In genomic region chr7:43584733-43585132, GRCh38 we compare ENCODE assay signal across 8 cellular contexts. TPM values are rescaled to one million over a fixed set of nuclear protein-coding genes. Genes with fewer than 3 reads are reported as not detected.
DNase-seq lines count a peak whose midpoint lies in the region; ATAC-seq, FAIRE-seq and TF ChIP-seq lines count a peak whose summit lies in the region.
"Not testable (repeated sequence)": the region's sequence is repeated elsewhere in the genome, so short reads cannot be mapped to it uniquely, and the experiment has no call there.

No MANE protein-coding gene starts in this region.

- ATAC-seq in T-cell (replicated peaks in 1 of 4); activated naive CD8-positive, alpha-beta T cell treated with anti-CD3 and anti-CD28 coated beads, Interleukin-2, amount 10 ng/mL, durations not matched to agents 7 days and 5 days (ENCODE audit: low read depth): not testable (repeated sequence)

- not testable (repeated sequence) for H3K36me3 ChIP-seq in BLaER1 treated with 17β-estradiol and CSF1 and Interleukin-3, amounts not matched to agents 10 nM and 100 nM; endodermal cell (ENCODE audit: control insufficient read depth, insufficient read depth, low read length); keratinocyte (ENCODE audit: control insufficient read depth in 2 of 2, extremely low read depth in 1 of 2, insufficient read depth in 2 of 2, low read length in 2 of 2); neural progenitor cell; suprapubic skin

- not testable (repeated sequence) for H3K9me3 Mint-ChIP-seq in HFFc6; T-cell; activated naive CD8-positive, alpha-beta T cell treated with anti-CD3 and anti-CD28 coated beads, Interleukin-2, amount 10 ng/mL, durations not matched to agents 7 days and 5 days; endodermal cell; neural progenitor cell

- peak overlapping the region; percentile 100 for H3K4me3 Mint-ChIP-seq in HFFc6
- H3K4me3 Mint-ChIP-seq in T-cell: peak overlapping the region; percentile 96 to 99 (median 98)
- H3K4me3 Mint-ChIP-seq in activated naive CD8-positive, alpha-beta T cell treated with anti-CD3 and anti-CD28 coated beads, Interleukin-2, amount 10 ng/mL, durations not matched to agents 7 days and 5 days: peak overlapping the region; percentile 99
- peak overlapping the region; percentile 86 for H3K4me3 Mint-ChIP-seq in endodermal cell
- H3K4me3 Mint-ChIP-seq in neural progenitor cell: peak overlapping the region; percentile 92

- H3K36me3 Mint-ChIP-seq in HFFc6 (ENCODE audit: low read depth): peaks cover 17% of the 10 kb centered on the region
- H3K36me3 Mint-ChIP-seq in T-cell; endodermal cell (ENCODE audit: low read depth); neural progenitor cell: not testable (repeated sequence)
- peaks cover 25% of the 10 kb centered on the region for H3K36me3 Mint-ChIP-seq in activated naive CD8-positive, alpha-beta T cell treated with anti-CD3 and anti-CD28 coated beads, Interleukin-2, amount 10 ng/mL, durations not matched to agents 7 days and 5 days

- H3F3A ChIP-seq in neural progenitor cell (ENCODE audit: low read depth): peaks cover 26% of the 10 kb centered on the region

- not testable (repeated sequence) for FAIRE-seq in keratinocyte (lab: Jason Lieb, UNC)

- not testable (repeated sequence) for H3K9me1 ChIP-seq in keratinocyte (ENCODE audit: control insufficient read depth, extremely low read depth, insufficient read depth, low read length)

- H3K27ac ChIP-seq in BLaER1 treated with 17β-estradiol and CSF1 and Interleukin-3, amounts not matched to agents 10 nM and 100 nM: peak overlapping the region in 5 of 11 experiments; percentile 11 to 99 (median 89); a peak in 4 of 22 replicates
- not testable (repeated sequence) for H3K27ac ChIP-seq in endodermal cell (ENCODE audit: low read depth, low read length); neural progenitor cell
- H3K27ac ChIP-seq in keratinocyte (ENCODE audit: control insufficient read depth, insufficient read depth, low read length) (peak overlapping the region; percentile 73), suprapubic skin (peak overlapping the region; percentile 95)

- not testable (repeated sequence) for H3K27me3 Mint-ChIP-seq in HFFc6 (ENCODE audit: insufficient read depth); T-cell; neural progenitor cell (ENCODE audit: insufficient read depth, low read depth)
- H3K27me3 Mint-ChIP-seq in activated naive CD8-positive, alpha-beta T cell treated with anti-CD3 and anti-CD28 coated beads, Interleukin-2, amount 10 ng/mL, durations not matched to agents 7 days and 5 days: peaks cover 22% of the 10 kb centered on the region
- H3K27me3 Mint-ChIP-seq in endodermal cell (ENCODE audit: insufficient read depth): peaks cover 11% of the 10 kb centered on the region

- H3K4me3 ChIP-seq in BLaER1 treated with 17β-estradiol and CSF1 and Interleukin-3, amounts not matched to agents 10 nM and 100 nM: peak overlapping the region; percentile 81 to 99 (median 94); a peak in 17 of 20 replicates
- H3K4me3 ChIP-seq in endodermal cell (ENCODE audit: low read length) (peak overlapping the region; percentile 89), keratinocyte (ENCODE audit: control insufficient read depth in 2 of 3, extremely low read depth in 1 of 3, insufficient read depth in 2 of 3, low read depth in 1 of 3, low read length in 3 of 3) (peak overlapping the region; percentile 82 to 94 (median 86)), suprapubic skin (peak overlapping the region; percentile 95)
- H3K4me3 ChIP-seq in neural progenitor cell: not testable (repeated sequence)

- CTCF ChIA-PET in T-cell (lab: Charles Lee): interaction anchor here (1.0 to 9.1 kb wide), 5 partner anchors 65 to 145 kb away, joined by 4 to 548 read pairs (median 13); partner anchors contain the start of gene COA1 (in 1 of the 2)

- H3K9ac ChIP-seq in BLaER1 treated with 17β-estradiol and CSF1 and Interleukin-3, amounts not matched to agents 10 nM and 100 nM: peak overlapping the region in 10 of 11 experiments; percentile 89 to 98 (median 97); a peak in 15 of 22 replicates
- not testable (repeated sequence) for H3K9ac ChIP-seq in endodermal cell (ENCODE audit: extremely low read depth, low read length, poor library complexity, severe bottlenecking); neural progenitor cell
- H3K9ac ChIP-seq in keratinocyte (ENCODE audit: control insufficient read depth, extremely low read depth, insufficient read depth, low read length): peak overlapping the region; percentile 81

- H3K79me2 ChIP-seq in keratinocyte (ENCODE audit: control insufficient read depth, insufficient read depth, low read length) (peaks cover 67% of the 10 kb centered on the region), neural progenitor cell (ENCODE audit: low read depth) (peaks cover 28% of the 10 kb centered on the region)

- H3K9me3 ChIP-seq in BLaER1 treated with 17β-estradiol and CSF1 and Interleukin-3, amounts not matched to agents 10 nM and 100 nM (replicated peaks in 1 of 11); endodermal cell (ENCODE audit: control insufficient read depth, low read length); keratinocyte (ENCODE audit: control insufficient read depth, low read depth, low read length); neural progenitor cell (ENCODE audit: low read depth); suprapubic skin: not testable (repeated sequence)

- DNase-seq in HFFc6; T-cell; activated naive CD8-positive, alpha-beta T cell treated with anti-CD3 and anti-CD28 coated beads, Interleukin-2, amount 10 ng/mL, durations not matched to agents 7 days and 5 days; keratinocyte (ENCODE audit: low read depth, low spot score); neural progenitor cell (ENCODE audit: low spot score); suprapubic skin (ENCODE audit: low spot score in 2 of 2): not testable (repeated sequence)
- DNase-seq in endodermal cell: peak; percentile 58

- H3K27me3 ChIP-seq in BLaER1 treated with 17β-estradiol and CSF1 and Interleukin-3, amounts not matched to agents 10 nM and 100 nM; keratinocyte (ENCODE audit: control insufficient read depth, extremely low read depth, insufficient read depth, low read length); suprapubic skin: not testable (repeated sequence)
- H3K27me3 ChIP-seq in endodermal cell (ENCODE audit: control insufficient read depth, insufficient read depth, low read length, poor library complexity, severe bottlenecking): peaks cover 17% of the 10 kb centered on the region
- H3K27me3 ChIP-seq in neural progenitor cell: peaks cover 37% of the 10 kb centered on the region

- H3K4me1 Mint-ChIP-seq in HFFc6 (ENCODE audit: low read depth) (peaks cover 64% of the 10 kb centered on the region), T-cell (peaks cover 29 to 58% (median 43%) of the 10 kb centered on the region in 3 donors), endodermal cell (peaks cover 35% of the 10 kb centered on the region), neural progenitor cell (peaks cover 27% of the 10 kb centered on the region)
- H3K4me1 Mint-ChIP-seq in activated naive CD8-positive, alpha-beta T cell treated with anti-CD3 and anti-CD28 coated beads, Interleukin-2, amount 10 ng/mL, durations not matched to agents 7 days and 5 days: peaks cover 38% of the 10 kb centered on the region

- H3K4me2 ChIP-seq in BLaER1 treated with 17β-estradiol and CSF1 and Interleukin-3, amounts not matched to agents 10 nM and 100 nM: peak overlapping the region; percentile 87 to 99 (median 93)
- H3K4me2 ChIP-seq in keratinocyte (ENCODE audit: control insufficient read depth, extremely low read depth, insufficient read depth, low read depth, low read length) (peak overlapping the region; percentile 89), neural progenitor cell (peak overlapping the region; percentile 95)

- peaks cover 11 to 25% (median 16%) of the 10 kb centered on the region in 10 experiments for H3K4me1 ChIP-seq in BLaER1 treated with 17β-estradiol and CSF1 and Interleukin-3, amounts not matched to agents 10 nM and 100 nM
- not testable (repeated sequence) for H3K4me1 ChIP-seq in endodermal cell (ENCODE audit: control insufficient read depth, insufficient read depth, low read length)
- H3K4me1 ChIP-seq in keratinocyte (ENCODE audit: control insufficient read depth, extremely low read depth, insufficient read depth, low read length): peaks cover 17% of the 10 kb centered on the region
- H3K4me1 ChIP-seq in neural progenitor cell: peaks cover 16% of the 10 kb centered on the region
- H3K4me1 ChIP-seq in suprapubic skin: peaks cover 28% of the 10 kb centered on the region

- TF ChIP-seq CTCF in HFFc6 (IDR thresholded peaks at IDR 0.05); endodermal cell (conservative IDR thresholded peaks at IDR 0.05); keratinocyte (optimal IDR thresholded peaks at IDR 0.05 in 1 of 3, IDR thresholded peaks at IDR 0.05 in 1 of 3, conservative IDR thresholded peaks at IDR 0.05 in 1 of 3; ENCODE audit: extremely low read depth in 1 of 3, insufficient read depth in 2 of 3, low read length in 3 of 3); neural progenitor cell (IDR thresholded peaks at IDR 0.05); suprapubic skin (IDR thresholded peaks at IDR 0.05): not testable (repeated sequence)

- dilution Hi-C loops in keratinocyte (cut with MboI; ENCODE audit: extremely low pct_ligation_motif_present, low sequenced_read_pairs): not testable (repeated sequence)

- 81 to 89% methylated on average over 10 to 11 of the region's 11 CpGs for WGBS in endodermal cell (ENCODE audit: insufficient coverage in 1 of 2, insufficient read length in 1 of 2), 2 experiments
- WGBS in suprapubic skin: 79% methylated on average over 11 of the region's 11 CpGs

- not testable (repeated sequence) for TF ChIP-seq POLR2A in suprapubic skin (IDR thresholded peaks at IDR 0.05)

- not testable (repeated sequence) for TF ChIP-seq EP300 in suprapubic skin (IDR thresholded peaks at IDR 0.05)

- H2AFZ ChIP-seq in keratinocyte (ENCODE audit: control insufficient read depth, low read length); neural progenitor cell (replicated peaks): not testable (repeated sequence)

- H4K20me1 ChIP-seq in BLaER1 treated with 17β-estradiol and CSF1 and Interleukin-3, amounts not matched to agents 10 nM and 100 nM: peaks cover 33 to 67% (median 58%) of the 10 kb centered on the region in 11 experiments; a peak in 21 of 22 replicates
- H4K20me1 ChIP-seq in keratinocyte (ENCODE audit: control insufficient read depth, extremely low read depth, insufficient read depth, low read length): not testable (repeated sequence)
- peaks cover 16% of the 10 kb centered on the region for H4K20me1 ChIP-seq in neural progenitor cell (ENCODE audit: low read depth)

- POLR2A ChIA-PET in T-cell (lab: Charles Lee): interaction anchor here (0.5 to 3.9 kb wide), 7 partner anchors 19 to 494 kb away, joined by 3 to 88 read pairs (median 4); no protein-coding TSS in a partner anchor
- POLR2A ChIA-PET in activated naive CD8-positive, alpha-beta T cell treated with anti-CD3 and anti-CD28 coated beads, Interleukin-2, amount 10 ng/mL, durations not matched to agents 7 days and 5 days (lab: Charles Lee): interaction anchor here (0.9 to 7.2 kb wide), 7 partner anchors 10 to 115 kb away, joined by 3 to 143 read pairs (median 7); no protein-coding TSS in a partner anchor

- H3K27ac Mint-ChIP-seq in HFFc6: peak overlapping the region; percentile 100
- peak overlapping the region; percentile 95 to 98 for H3K27ac Mint-ChIP-seq in T-cell
- H3K27ac Mint-ChIP-seq in activated naive CD8-positive, alpha-beta T cell treated with anti-CD3 and anti-CD28 coated beads, Interleukin-2, amount 10 ng/mL, durations not matched to agents 7 days and 5 days: peak overlapping the region; percentile 99
- not testable (repeated sequence) for H3K27ac Mint-ChIP-seq in endodermal cell, neural progenitor cell

RNA-seq across cellular contexts. Expression of gene STK17A, which starts 1.8 kb away (rescaled TPM):
- 10 to 100 TPM; 59.0 to 79.2 (median 62.8) TPM for total RNA-seq in HFFc6 (2021; fragmentation: NEBNext Ultra II Directional; extraction: Animal tissue kit (Norgen Biotek cat#: 25700))
- total RNA-seq in T-cell: 100 to 1,000 TPM; 101 to 120 (median 117) TPM
- total RNA-seq in activated naive CD8-positive, alpha-beta T cell treated with anti-CD3 and anti-CD28 coated beads, Interleukin-2, amount 10 ng/mL, durations not matched to agents 7 days and 5 days: 100 to 1,000 TPM; 106 TPM
- 10 to 100 TPM; 15.6 to 18.4 TPM for total RNA-seq in endodermal cell
- polyA plus RNA-seq in endodermal cell (2013, experiment 1 of 2): 10.0 TPM
- polyA plus RNA-seq in endodermal cell (2013, experiment 2 of 2): 9.3 TPM
- 33.6 to 81.3 TPM (median 46.1 TPM) in 3 replicates for polyA plus RNA-seq in keratinocyte
- polyA plus RNA-seq in keratinocyte (2011; ENCODE audit: low read depth): 30.4 TPM
- 46.4 and 88.3 TPM in 2 replicates for polyA plus RNA-seq in keratinocyte (2011; cell fraction: cytosol; rRNA removed)
- 43.9 and 57.0 TPM in 2 replicates for polyA plus RNA-seq in keratinocyte (2011; cell fraction: nucleus; rRNA removed)
- polyA plus RNA-seq in keratinocyte (2012; ENCODE audit: low replicate concordance): 55.1 and 72.2 TPM in 2 replicates
- polyA minus RNA-seq in keratinocyte: 3.4 to 32.1 TPM (median 12.9 TPM) in 3 replicates
- polyA minus RNA-seq in keratinocyte (2011; cell fraction: cytosol; rRNA and poly(A)+ RNA removed): 39.1 TPM
- 15.8 and 31.2 TPM in 2 replicates for polyA minus RNA-seq in keratinocyte (2011; cell fraction: nucleus; rRNA and poly(A)+ RNA removed)
- total RNA-seq in neural progenitor cell (ENCODE audit: low replicate concordance): 13.1 and 15.6 TPM in 2 replicates
- total RNA-seq in suprapubic skin: 10 to 100 TPM; 14.2 to 18.3 (median 15.9) TPM
